Comparison of ENCODE assay signal across 27 cellular contexts in the genomic region with DNA sequence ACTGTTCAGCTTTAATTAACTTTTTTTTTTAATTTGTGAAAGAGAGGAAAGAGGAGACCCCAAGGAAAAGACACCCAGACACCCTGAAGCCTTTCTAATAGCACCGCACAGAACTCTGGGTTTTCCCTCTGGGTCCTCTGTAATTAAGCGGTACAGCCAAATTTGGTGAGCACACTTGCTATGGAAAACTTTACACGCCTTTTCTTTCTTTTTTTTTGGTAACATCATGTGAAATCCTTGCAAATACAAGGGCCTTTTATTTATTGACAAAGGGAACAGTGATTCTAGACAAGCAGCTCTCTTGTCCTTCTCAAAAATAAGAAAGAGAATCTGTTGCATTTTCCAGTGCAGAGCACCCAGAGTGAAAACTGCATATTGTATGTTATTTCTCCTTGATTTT.
A peak's percentile ranks its signal among the peaks of the same experiment; 100 is the strongest.
DNase-seq lines count a peak whose midpoint lies in the region; TF ChIP-seq lines count a peak whose summit lies in the region.
"Had no signal": no experiment of that assay in that cellular context is flagged by ENCODE, and none has a peak within 500 bp of the region (broad histone marks: within the 10 kb centered on the region; RNA-seq: fewer than 3 reads in every experiment).

No MANE protein-coding gene starts in this region.

- TF ChIP-seq CTCF in GM10248 (IDR thresholded peaks at IDR 0.05; ENCODE audit: control extremely low read depth, extremely low read depth, low read depth, missing control alignments): no peak

- peak overlapping the region; percentile 95 for H3K27ac ChIP-seq in angular gyrus (ENCODE audit: low read depth, low read length)
- H3K27ac ChIP-seq: adrenal gland, gastroesophageal sphincter, SJSA1, testis, uterus had no signal

- DNase-seq in Ammon's horn (ENCODE audit: low spot score) (peak; percentile 66), hippocampal formation (lab: John Stamatoyannopoulos, UW) (peak; percentile 19 to 94), pons (ENCODE audit: low spot score) (peak; percentile 97), CD1c-positive myeloid dendritic cell (ENCODE audit: extremely low spot score) (no peak), GM10248 (ENCODE audit: extremely low spot score) (no peak), iPS-NIHi11 (ENCODE audit: low spot score) (no peak)
- DNase-seq in stimulated activated CD8-positive, alpha-beta memory T cell treated with anti-CD3 and anti-CD28 coated beads, Interleukin-4, amount 100 ng/mL, for 48 hours: no peak
- DNase-seq: activated CD4-positive, alpha-beta memory T cell treated with anti-CD3 and anti-CD28 coated beads, Interleukin-2, amount 10 ng/mL, durations not matched to agents 7 days and 5 days; activated CD8-positive, alpha-beta memory T cell treated with anti-CD3 and anti-CD28 coated beads, Interleukin-2, amount 50 U/mL, for 4 hours; activated naive CD4-positive, alpha-beta T cell treated with anti-CD3 and anti-CD28 coated beads, Interleukin-2, amount 10 ng/mL, durations not matched to agents 7 days and 5 days; adrenal gland; AML-193; body of pancreas; cerebellar nuclear complex; DMS153; H7; naive B cell; NCI-H1092; NCI-H187; NCI-H510A; occipital lobe; RPMI8226; testis; uterus had no signal

- POLR2A ChIA-PET in GM10248 (lab: Yijun Ruan, JAX): no interaction called here

- CTCF ChIA-PET in GM10248 (lab: Yijun Ruan, JAX): no interaction called here

Comparison
In these comparisons a context has a peak if more than half of its experiments do, and no peak if none do; other contexts are left out.
1. DNase-seq: peak in Ammon's horn (single experiment), hippocampal formation (2 of 2) and pons (single experiment); none in CD1c-positive myeloid dendritic cell (single experiment), GM10248 (single experiment), stimulated activated CD8-positive, alpha-beta memory T cell treated with anti-CD3 and anti-CD28 coated beads, Interleukin-4, amount 100 ng/mL, for 48 hours (single experiment) and iPS-NIHi11 (single experiment).